Comparison of ENCODE assay signal across 9 cellular contexts in genomic region chr3:122416966-122417365, GRCh38. TPM values are rescaled to one million over a fixed set of nuclear protein-coding genes. Genes with fewer than 3 reads are reported as not detected.
DNase-seq lines count a peak whose midpoint lies in the region; ATAC-seq and TF ChIP-seq lines count a peak whose summit lies in the region.
"Had no signal": no experiment of that assay in that cellular context is flagged by ENCODE, and none has a peak within 500 bp of the region (broad histone marks: within the 10 kb centered on the region; RNA-seq: fewer than 3 reads in every experiment).

No MANE protein-coding gene starts in this region.

- no peaks in the 10 kb centered on the region for H3K9me3 ChIP-seq in WERI-Rb-1 (ENCODE audit: severe bottlenecking)
- H3K9me3 ChIP-seq: mucosa of descending colon had no signal

- H3K4me1 ChIP-seq in GM23338 (ENCODE audit: insufficient read depth): peaks cover 4% of the 10 kb centered on the region; the same call in 1 of the 2 replicates

- H3K27me3 Mint-ChIP-seq in GM23338 (ENCODE audit: insufficient read depth, low read depth, poor library complexity): peaks cover 7% of the 10 kb centered on the region

- no peaks in the 10 kb centered on the region for H3K9me2 ChIP-seq in GM23338 (ENCODE audit: insufficient read depth)

- H3K36me3 ChIP-seq in GM23338 (ENCODE audit: insufficient read depth) (no peaks in the 10 kb centered on the region), WERI-Rb-1 (peaks cover 4% of the 10 kb centered on the region)

- TF ChIP-seq CTCF in GM23338 (conservative IDR thresholded peaks at IDR 0.05; ENCODE audit: low read depth in 2 of 2): no peak
- TF ChIP-seq CTCF in WERI-Rb-1 (IDR thresholded peaks at IDR 0.05; ENCODE audit: low read depth, low read length): no peak

- ATAC-seq in GM23338 (no peak), HG03457 (IDR thresholded peaks at IDR 0.05; ENCODE audit: unreplicated experiment) (no peak), GM21447 (IDR thresholded peaks at IDR 0.05; ENCODE audit: unreplicated experiment) (no peak)

- H3F3A ChIP-seq in GM23338 (replicated peaks; ENCODE audit: low read depth): peaks cover 3% of the 10 kb centered on the region; the same call in 1 of the 2 replicates

- peaks cover 15% of the 10 kb centered on the region for H3K79me2 ChIP-seq in GM23338 (replicated peaks; ENCODE audit: insufficient read depth)

- no peak overlapping the region for H2AFZ ChIP-seq in GM23338

- peaks cover 9% of the 10 kb centered on the region for H3K4me1 Mint-ChIP-seq in GM23338

- H3K27me3 ChIP-seq in GM23338 (ENCODE audit: insufficient read depth) (no peaks in the 10 kb centered on the region), WERI-Rb-1 (ENCODE audit: insufficient read depth, low read depth, severe bottlenecking) (no peaks in the 10 kb centered on the region)

- 0 out of 2 replicates have a peak, but pooled peaks cover 1% of the 10 kb centered on the region for H4K20me1 ChIP-seq in GM23338 (replicated peaks; ENCODE audit: insufficient read depth)

- H3K4me3 ChIP-seq in GM23338: peak overlapping the region; percentile 78
- peak overlapping the region; percentile 76 for H3K4me3 ChIP-seq in WERI-Rb-1 (ENCODE audit: low read depth, low read length)
- H3K4me3 ChIP-seq in skin epidermis: peak overlapping the region; percentile 53 to 79 (median 70)

- H3K4me3 Mint-ChIP-seq in GM23338: peak overlapping the region; percentile 99

- peak overlapping the region; percentile 99 for H3K4me2 ChIP-seq in GM23338

- no peak for DNase-seq in GM23338 (ENCODE audit: low spot score)
- DNase-seq in WERI-Rb-1: no peak
- peak; percentile 21 for DNase-seq in glomerular visceral epithelial cell (ENCODE audit: extremely low spot score)
- no peak for DNase-seq in middle frontal gyrus (ENCODE audit: extremely low spot score, low spot score)
- DNase-seq in activated CD4-positive, CD25-positive, alpha-beta regulatory T cell treated with anti-CD3 and anti-CD28 coated beads, Interleukin-2, amount 50 U/mL, for 72 hours: no peak

- H3K27ac ChIP-seq in GM23338 (ENCODE audit: low read depth) (peak overlapping the region; percentile 79), WERI-Rb-1 (peak overlapping the region; percentile 92), skin epidermis (peak overlapping the region in 19 of 21 experiments; percentile 74 to 96 (median 90))

- peaks cover 7% of the 10 kb centered on the region for H3K36me3 Mint-ChIP-seq in GM23338 (ENCODE audit: low read depth)

- H3K27ac Mint-ChIP-seq in GM23338: peak overlapping the region; percentile 99

- H3K9me3 Mint-ChIP-seq in GM23338: peaks cover 3% of the 10 kb centered on the region; the same call in 1 of the 3 replicates

TF ChIP-seq in GM23338, 12 proteins besides CTCF, POLR2A, EP300 and RAD21:
- TF ChIP-seq ZNF114 (CRISPR knock-in tag; IDR thresholded peaks at IDR 0.05) (no peak), STAT1 (IDR thresholded peaks at IDR 0.05; ENCODE audit: unreplicated experiment) (no peak), CREB1 (CRISPR knock-in tag; IDR thresholded peaks at IDR 0.05; ENCODE audit: low read depth) (no peak)

RNA-seq across cellular contexts. Expression of gene WDR5B, which starts 1.1 kb away (rescaled TPM):
- 2.4 and 2.7 TPM in 2 replicates for total RNA-seq in GM23338 (2014; rRNA removed; shearing (Covaris generic))
- 0.81 and 0.87 TPM in 2 replicates for polyA plus RNA-seq in GM23338 (2016; fragmentation: Nextera tagmentation; extraction: Ambion mirVana)

RNA-seq across cellular contexts. Expression of gene FAM162A, which starts 33.0 kb away (rescaled TPM):
- 34.4 and 35.9 TPM in 2 replicates for total RNA-seq in GM23338 (2014; rRNA removed; shearing (Covaris generic))
- polyA plus RNA-seq in GM23338 (2016; fragmentation: Nextera tagmentation; extraction: Ambion mirVana): 227 and 234 TPM in 2 replicates

RNA-seq across cellular contexts. Expression of gene MIX23, which starts 33.9 kb away (rescaled TPM):
- total RNA-seq in GM23338 (2014; rRNA removed; shearing (Covaris generic)): 57.7 and 84.9 TPM in 2 replicates
- 146 and 162 TPM in 2 replicates for polyA plus RNA-seq in GM23338 (2016; fragmentation: Nextera tagmentation; extraction: Ambion mirVana)
